In genomic region chr2:216683846-216684245, GRCh38 we compare ENCODE assay signal across 10 cellular contexts. TPM values are rescaled to one million over a fixed set of nuclear protein-coding genes. Genes with fewer than 3 reads are reported as not detected.
DNase-seq lines count a peak whose midpoint lies in the region; ATAC-seq and TF ChIP-seq lines count a peak whose summit lies in the region.
"Had no signal": no experiment of that assay in that cellular context is flagged by ENCODE, and none has a peak within 500 bp of the region (broad histone marks: within the 10 kb centered on the region; RNA-seq: fewer than 3 reads in every experiment).

No MANE protein-coding gene starts in this region.

- WGBS in smooth muscle cell (ENCODE audit: low lambda C conversion rate): 29% methylated on average over 3 of the region's 3 CpGs

- no peak overlapping the region for H2AFZ ChIP-seq in smooth muscle cell (ENCODE audit: low read depth)

- H3K4me1 Mint-ChIP-seq in T-helper 17 cell: peaks cover 5% of the 10 kb centered on the region
- no peaks in the 10 kb centered on the region for H3K4me1 Mint-ChIP-seq in activated T-cell treated with anti-CD3 and anti-CD28 coated beads, Interleukin-2, amount 50 U/mL, for 4 hours (ENCODE audit: low read depth)

- no peak overlapping the region for H3K4me2 ChIP-seq in smooth muscle cell

- no peaks in the 10 kb centered on the region for H3K27me3 ChIP-seq in smooth muscle cell (ENCODE audit: low read depth)

- H3K9me3 Mint-ChIP-seq in activated T-cell treated with anti-CD3 and anti-CD28 coated beads, Interleukin-2, amount 50 U/mL, for 4 hours: no peaks in the 10 kb centered on the region

- H3K9ac ChIP-seq in smooth muscle cell (ENCODE audit: low read depth): no peak overlapping the region

- ATAC-seq in T-helper 17 cell (no peak), left cardiac atrium (peak; percentile 69 to 82)
- ATAC-seq in activated T-cell treated with anti-CD3 and anti-CD28 coated beads, Interleukin-2, amount 50 U/mL, for 4 hours: no peak
- ATAC-seq: activated CD8-positive, alpha-beta T cell treated with anti-CD3 and anti-CD28 coated beads, Interleukin-2, amount 10 ng/mL, durations not matched to agents 7 days and 5 days had no signal

- H3K4me3 ChIP-seq in smooth muscle cell: no peak overlapping the region

- peaks cover 80% of the 10 kb centered on the region for H3K27me3 Mint-ChIP-seq in T-helper 17 cell
- H3K27me3 Mint-ChIP-seq in activated T-cell treated with anti-CD3 and anti-CD28 coated beads, Interleukin-2, amount 50 U/mL, for 4 hours (ENCODE audit: low read depth): peaks cover 48% of the 10 kb centered on the region

- intact Hi-C loops in left cardiac atrium (cut with DNase I): loop anchor here (5.0 kb wide), 1 partner anchor 828 kb away; no protein-coding TSS in a partner anchor

- H3K9me3 ChIP-seq in T-helper 17 cell (ENCODE audit: control insufficient read depth, low read length, poor library complexity, severe bottlenecking) (no peaks in the 10 kb centered on the region), smooth muscle cell (replicated peaks; ENCODE audit: low read depth) (no peaks in the 10 kb centered on the region)

- peaks cover 38% of the 10 kb centered on the region for H3K79me2 ChIP-seq in smooth muscle cell (ENCODE audit: low read depth)

- peaks cover 85% of the 10 kb centered on the region for H4K20me1 ChIP-seq in smooth muscle cell (ENCODE audit: low read depth)

- peak overlapping the region; percentile 39 for H3K27ac Mint-ChIP-seq in T-helper 17 cell
- H3K27ac Mint-ChIP-seq: activated CD8-positive, alpha-beta T cell treated with anti-CD3 and anti-CD28 coated beads, Interleukin-2, amount 10 ng/mL, durations not matched to agents 7 days and 5 days had no signal

- DNase-seq in HT1080 (ENCODE audit: low read depth) (peak; percentile 18), T-helper 17 cell (no peak), left cardiac atrium (peak; percentile 74), smooth muscle cell (lab: John Stamatoyannopoulos, UW; ENCODE audit: unreplicated experiment) (no peak), glomerular visceral epithelial cell (ENCODE audit: extremely low spot score) (no peak), T1000 (lab: John Stamatoyannopoulos, UW) (no peak)
- no peak for DNase-seq in activated T-cell treated with anti-CD3 and anti-CD28 coated beads, Interleukin-2, amount 50 U/mL, for 4 hours
- DNase-seq in stimulated activated CD4-positive, alpha-beta T cell treated with anti-CD3 and anti-CD28 coated beads, Interleukin-4, amount 100 ng/mL, for 1 hour: no peak
- DNase-seq: activated CD8-positive, alpha-beta T cell treated with anti-CD3 and anti-CD28 coated beads, Interleukin-2, amount 10 ng/mL, durations not matched to agents 7 days and 5 days; NCI-H524 had no signal

- H3K4me1 ChIP-seq in smooth muscle cell (ENCODE audit: low read depth): peaks cover 10% of the 10 kb centered on the region

- no peak for TF ChIP-seq CTCF in smooth muscle cell (IDR thresholded peaks at IDR 0.05; ENCODE audit: borderline replicate concordance, insufficient read depth, poor library complexity, severe bottlenecking)

- H3F3A ChIP-seq in smooth muscle cell (ENCODE audit: low read depth): peaks cover 58% of the 10 kb centered on the region

- no peak overlapping the region for H3K4me3 Mint-ChIP-seq in T-helper 17 cell
- no peak overlapping the region for H3K4me3 Mint-ChIP-seq in activated T-cell treated with anti-CD3 and anti-CD28 coated beads, Interleukin-2, amount 50 U/mL, for 4 hours
- H3K4me3 Mint-ChIP-seq: activated CD8-positive, alpha-beta T cell treated with anti-CD3 and anti-CD28 coated beads, Interleukin-2, amount 10 ng/mL, durations not matched to agents 7 days and 5 days had no signal

- peak overlapping the region; percentile 70 for H3K27ac ChIP-seq in smooth muscle cell (ENCODE audit: low read depth)

- H3K36me3 ChIP-seq in smooth muscle cell (ENCODE audit: low read depth): no peaks in the 10 kb centered on the region

- no peaks in the 10 kb centered on the region for H3K36me3 Mint-ChIP-seq in T-helper 17 cell (ENCODE audit: low read depth)
- no peaks in the 10 kb centered on the region for H3K36me3 Mint-ChIP-seq in activated T-cell treated with anti-CD3 and anti-CD28 coated beads, Interleukin-2, amount 50 U/mL, for 4 hours (ENCODE audit: insufficient read depth)

RNA-seq across cellular contexts. Expression of gene IGFBP5, which starts 11.5 kb away (rescaled TPM):
- total RNA-seq in HT1080 (2014; rRNA removed; shearing (Covaris generic)): 0.10 and 0.11 TPM in 2 replicates
- polyA plus RNA-seq in HT1080 (2015; cell fraction: cytosol; rRNA removed): 0.05 TPM in 1 of 2 replicates, not detected in the other
- 0.14 and 0.16 TPM in 2 replicates for polyA plus RNA-seq in HT1080 (2015; cell fraction: nucleus; rRNA removed)
- total RNA-seq in T-helper 17 cell: not detected
- total RNA-seq in left cardiac atrium: 100 to 1,000 TPM in 1 of 2 donors, 10 to 100 TPM in 1; 88.5 to 207 TPM
- total RNA-seq in smooth muscle cell: 766 and 787 TPM in 2 replicates
- polyA plus RNA-seq in smooth muscle cell: 381 and 426 TPM in 2 replicates
- 1 to 10 TPM; 1.8 to 2.7 (median 2.4) TPM for total RNA-seq in activated T-cell treated with anti-CD3 and anti-CD28 coated beads, Interleukin-2, amount 50 U/mL, for 4 hours

RNA-seq across cellular contexts. Expression of gene IGFBP2, which starts 50.6 kb away (rescaled TPM):
- total RNA-seq in HT1080 (2014; rRNA removed; shearing (Covaris generic)): 5.2 and 5.3 TPM in 2 replicates
- 1.3 and 1.9 TPM in 2 replicates for polyA plus RNA-seq in HT1080 (2015; cell fraction: cytosol; rRNA removed)
- 1.1 and 1.2 TPM in 2 replicates for polyA plus RNA-seq in HT1080 (2015; cell fraction: nucleus; rRNA removed)
- total RNA-seq in T-helper 17 cell: 1 to 10 TPM in 1 of 2 donors, not detected in 1; 6.1 TPM
- 100 to 1,000 TPM in 1 of 2 donors, 10 to 100 TPM in 1; 91.7 to 185 TPM for total RNA-seq in left cardiac atrium
- 143 and 162 TPM in 2 replicates for total RNA-seq in smooth muscle cell
- 225 and 416 TPM in 2 replicates for polyA plus RNA-seq in smooth muscle cell
- 1 to 10 TPM in 2 of 3 donors, under 1 TPM in 1; 0.73 to 1.9 (median 1.4) TPM for total RNA-seq in activated T-cell treated with anti-CD3 and anti-CD28 coated beads, Interleukin-2, amount 50 U/mL, for 4 hours

Comparison
In these comparisons a context has a peak if more than half of its experiments do, and no peak if none do; other contexts are left out.
1. DNase-seq: peak in HT1080 (single experiment) and left cardiac atrium (single experiment); none in T-helper 17 cell (0 of 3), smooth muscle cell (single experiment), activated T-cell treated with anti-CD3 and anti-CD28 coated beads, Interleukin-2, amount 50 U/mL, for 4 hours (single experiment), glomerular visceral epithelial cell (single experiment), stimulated activated CD4-positive, alpha-beta T cell treated with anti-CD3 and anti-CD28 coated beads, Interleukin-4, amount 100 ng/mL, for 1 hour (single experiment) and T1000 (single experiment).
2. ATAC-seq: peak in left cardiac atrium (2 of 2); none in T-helper 17 cell (single experiment) and activated T-cell treated with anti-CD3 and anti-CD28 coated beads, Interleukin-2, amount 50 U/mL, for 4 hours (0 of 2).
3. RNA of gene IGFBP5, which starts 11.5 kb away (total RNA-seq): 766 to 787 TPM in smooth muscle cell and 88.5 to 207 TPM in left cardiac atrium; 1.8 to 2.7 TPM in activated T-cell treated with anti-CD3 and anti-CD28 coated beads, Interleukin-2, amount 50 U/mL, for 4 hours, 0.10 to 0.11 TPM in HT1080 and not detected in T-helper 17 cell; every median in the first group is over 10 times any median in the second.
4. RNA of gene IGFBP2, which starts 50.6 kb away (total RNA-seq): 91.7 to 185 TPM in left cardiac atrium and 143 to 162 TPM in smooth muscle cell; 6.1 TPM in T-helper 17 cell, 5.2 to 5.3 TPM in HT1080 and 0.73 to 1.9 TPM in activated T-cell treated with anti-CD3 and anti-CD28 coated beads, Interleukin-2, amount 50 U/mL, for 4 hours; every median in the first group is over 10 times any median in the second.